9 cellular contexts compared by ENCODE assay signal in the genomic region with DNA sequence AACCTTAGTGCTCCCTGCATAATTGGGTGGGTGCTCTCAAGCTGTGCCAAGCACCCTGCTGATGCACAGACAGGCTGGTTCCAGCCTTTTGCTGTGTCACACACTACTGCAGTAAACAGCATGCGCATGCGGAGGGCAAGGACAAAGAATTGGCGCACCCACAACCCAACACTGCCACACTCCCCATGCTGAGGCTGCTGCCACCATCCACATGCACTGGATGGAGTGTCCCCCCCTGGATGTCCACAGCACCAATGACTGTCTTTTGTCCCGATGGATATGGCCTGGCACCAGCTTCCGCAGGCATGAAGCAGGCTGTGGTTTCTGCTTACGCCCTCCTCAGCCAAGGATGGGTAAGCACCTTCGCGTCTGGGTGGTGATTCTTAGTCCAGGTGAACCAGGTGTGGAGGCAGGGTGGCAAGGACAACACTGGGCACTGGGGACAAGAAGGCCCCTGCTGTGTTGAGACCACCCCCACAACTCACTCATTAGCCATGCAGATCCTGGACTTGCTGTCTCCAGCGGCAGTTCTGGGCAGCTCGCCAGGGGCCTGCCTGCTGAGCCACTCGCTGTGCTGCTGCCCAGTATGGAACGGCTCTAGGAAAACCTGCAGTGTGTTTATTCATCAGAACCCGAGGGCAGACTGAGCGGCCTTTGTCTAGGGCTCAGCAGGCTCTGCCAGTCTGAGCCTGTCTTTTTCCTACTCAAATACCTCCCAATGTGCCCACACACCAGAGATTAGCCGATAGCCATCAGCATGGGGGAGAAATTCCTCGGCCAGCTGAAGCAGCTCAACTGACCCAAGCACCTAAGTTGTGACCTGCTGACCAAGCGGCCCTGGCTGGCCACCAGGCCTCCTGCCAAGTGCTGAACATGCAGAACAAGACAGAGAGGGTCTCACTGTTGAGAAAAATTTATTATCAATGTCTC. TPM values are rescaled to one million over a fixed set of nuclear protein-coding genes. Genes with fewer than 3 reads are reported as not detected.
A peak's percentile ranks its signal among the peaks of the same experiment; 100 is the strongest.
DNase-seq lines count a peak whose midpoint lies in the region; ATAC-seq and TF ChIP-seq lines count a peak whose summit lies in the region.
"Had no signal": no experiment of that assay in that cellular context is flagged by ENCODE, and none has a peak within 500 bp of the region (broad histone marks: within the 10 kb centered on the region; RNA-seq: fewer than 3 reads in every experiment).

No MANE protein-coding gene starts in this region.

- peak overlapping the region; percentile 70 for H3K27ac Mint-ChIP-seq in Calu3 (ENCODE audit: unreplicated experiment)
- H3K27ac Mint-ChIP-seq in activated CD4-positive, alpha-beta T cell treated with anti-CD3 and anti-CD28 coated beads for 36 hours: no peak overlapping the region

- H3K36me3 ChIP-seq in muscle layer of duodenum (ENCODE audit: control insufficient read depth in 1 of 2, insufficient read depth in 2 of 2, low read length in 2 of 2): peaks cover 35 to 47% of the 10 kb centered on the region in 2 donors

- no peak for ATAC-seq in HG03378 (IDR thresholded peaks at IDR 0.05; ENCODE audit: unreplicated experiment)
- no peak for ATAC-seq in activated CD4-positive, alpha-beta T cell treated with anti-CD3 and anti-CD28 coated beads for 36 hours

- DNase-seq in Calu3 (peak; percentile 77), NCI-H526 (lab: John Stamatoyannopoulos, UW) (peak; percentile 92 to 94), epidermal melanocyte (ENCODE audit: insufficient read length, low spot score) (peak; percentile 51), islet precursor cell (no peak), erythroblast (lab: John Stamatoyannopoulos, UW) (no peak)
- DNase-seq in activated CD4-positive, alpha-beta T cell treated with anti-CD3 and anti-CD28 coated beads for 36 hours: no peak
- DNase-seq: MV-4-11 had no signal

- CTCF ChIA-PET in Calu3 (lab: Charles Lee): interaction anchor here (0.7 to 0.9 kb wide), 2 partner anchors 25 to 159 kb away, joined by 3 read pairs; no protein-coding TSS in a partner anchor
- CTCF ChIA-PET in activated CD4-positive, alpha-beta T cell treated with anti-CD3 and anti-CD28 coated beads for 36 hours (lab: Charles Lee): interaction anchor here (0.8 to 1.5 kb wide), 2 partner anchors 14 to 91 kb away, joined by 3 to 5 read pairs; no protein-coding TSS in a partner anchor

- H3K9me3 ChIP-seq in muscle layer of duodenum (ENCODE audit: control insufficient read depth in 1 of 2, low read length in 2 of 2): no peaks in the 10 kb centered on the region

- intact Hi-C loops in Calu3 (cut with micrococcal nuclease; ENCODE audit: unreplicated experiment): no loop called here
- intact Hi-C loops in activated CD4-positive, alpha-beta T cell treated with anti-CD3 and anti-CD28 coated beads for 36 hours (cut with DNase I, micrococcal nuclease): no loop called here

- peaks cover 59% of the 10 kb centered on the region for H3K36me3 Mint-ChIP-seq in Calu3 (ENCODE audit: insufficient read depth, unreplicated experiment)
- peaks cover 37% of the 10 kb centered on the region for H3K36me3 Mint-ChIP-seq in activated CD4-positive, alpha-beta T cell treated with anti-CD3 and anti-CD28 coated beads for 36 hours (ENCODE audit: low read depth)

- POLR2A ChIA-PET in activated CD4-positive, alpha-beta T cell treated with anti-CD3 and anti-CD28 coated beads for 36 hours (lab: Charles Lee): no interaction called here

- H3K4me3 ChIP-seq in muscle layer of duodenum (ENCODE audit: low read depth in 1 of 2, low read length in 2 of 2): no peak overlapping the region

- no peaks in the 10 kb centered on the region for H3K27me3 ChIP-seq in muscle layer of duodenum (ENCODE audit: low read depth, low read length)

- TF ChIP-seq CTCF in Calu3 (IDR thresholded peaks at IDR 0.05; ENCODE audit: unreplicated experiment): no peak

- no peaks in the 10 kb centered on the region for H3K27me3 Mint-ChIP-seq in Calu3 (ENCODE audit: unreplicated experiment)
- no peaks in the 10 kb centered on the region for H3K27me3 Mint-ChIP-seq in activated CD4-positive, alpha-beta T cell treated with anti-CD3 and anti-CD28 coated beads for 36 hours

- no peaks in the 10 kb centered on the region for H3K9me3 Mint-ChIP-seq in Calu3 (ENCODE audit: low read depth, unreplicated experiment)
- H3K9me3 Mint-ChIP-seq in activated CD4-positive, alpha-beta T cell treated with anti-CD3 and anti-CD28 coated beads for 36 hours (ENCODE audit: low read depth): no peaks in the 10 kb centered on the region

- peaks cover 41% of the 10 kb centered on the region for H3K4me1 Mint-ChIP-seq in Calu3 (ENCODE audit: low read depth, unreplicated experiment)
- no peaks in the 10 kb centered on the region for H3K4me1 Mint-ChIP-seq in activated CD4-positive, alpha-beta T cell treated with anti-CD3 and anti-CD28 coated beads for 36 hours

- TF ChIP-seq POLR2A in erythroblast (IDR thresholded peaks at IDR 0.05; ENCODE audit: low read length): no peak

- no TSS peak for BruUV-seq in Calu3 (replicated peaks; lab: Mats Ljungman, UMichigan)

- H3K4me3 Mint-ChIP-seq in Calu3 (ENCODE audit: low read depth, unreplicated experiment): no peak overlapping the region
- H3K4me3 Mint-ChIP-seq in activated CD4-positive, alpha-beta T cell treated with anti-CD3 and anti-CD28 coated beads for 36 hours: no peak overlapping the region

- H3K27ac ChIP-seq in muscle layer of duodenum (ENCODE audit: low read length): peak overlapping the region; percentile 48

- peaks cover 5 to 26% of the 10 kb centered on the region in 2 donors for H3K4me1 ChIP-seq in muscle layer of duodenum (ENCODE audit: control insufficient read depth in 1 of 2, insufficient read depth in 2 of 2, low read length in 2 of 2)

RNA-seq across cellular contexts. Expression of gene NAP1L4, which starts 8.2 kb away (rescaled TPM):
- total RNA-seq in Calu3 (2022): 140 and 150 TPM in 2 replicates
- 100 to 1,000 TPM; 241 to 246 TPM for total RNA-seq in activated CD4-positive, alpha-beta T cell treated with anti-CD3 and anti-CD28 coated beads for 36 hours

RNA-seq across cellular contexts. Expression of gene CARS1, which starts 56.9 kb away (rescaled TPM):
- 67.6 and 80.1 TPM in 2 replicates for total RNA-seq in Calu3 (2022)
- 100 to 1,000 TPM in 1 of 2 experiments, 10 to 100 TPM in 1; 94.1 to 126 TPM for total RNA-seq in activated CD4-positive, alpha-beta T cell treated with anti-CD3 and anti-CD28 coated beads for 36 hours

Comparison
In these comparisons a context has a peak if more than half of its experiments do, and no peak if none do; other contexts are left out.
1. DNase-seq: peak in Calu3 (single experiment), NCI-H526 (2 of 2) and epidermal melanocyte (single experiment); none in activated CD4-positive, alpha-beta T cell treated with anti-CD3 and anti-CD28 coated beads for 36 hours (single experiment), islet precursor cell (single experiment) and erythroblast (0 of 2).